In the genomic region with DNA sequence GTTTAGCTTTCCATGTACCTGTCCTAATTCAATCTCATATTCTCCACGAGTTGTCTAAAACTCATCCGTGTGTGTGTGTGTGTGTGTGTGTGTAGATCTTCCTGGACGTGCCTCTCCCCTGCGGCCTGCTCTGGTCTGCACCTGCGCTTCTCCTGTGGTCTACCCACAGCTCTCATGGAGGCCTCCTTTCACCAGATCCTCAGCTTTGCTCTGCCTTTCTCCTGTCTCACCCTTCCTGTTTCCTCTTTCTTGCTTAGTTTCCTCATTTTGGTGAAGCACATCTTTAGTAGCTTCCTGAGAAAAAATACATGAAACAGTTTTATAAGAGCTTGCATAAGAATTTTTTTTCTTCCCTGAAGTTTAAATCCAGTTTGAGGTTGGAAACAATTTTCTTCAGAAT, we compare ENCODE assay signal across 8 cellular contexts. TPM values are rescaled to one million over a fixed set of nuclear protein-coding genes. Genes with fewer than 3 reads are reported as not detected.
A peak's percentile ranks its signal among the peaks of the same experiment; 100 is the strongest.
DNase-seq lines count a peak whose midpoint lies in the region; ATAC-seq and TF ChIP-seq lines count a peak whose summit lies in the region.

No MANE protein-coding gene starts in this region.

- H3K27me3 Mint-ChIP-seq in IgD-negative memory B cell: no peaks in the 10 kb centered on the region
- H3K27me3 Mint-ChIP-seq in activated CD4-positive, alpha-beta memory T cell treated with anti-CD3 and anti-CD28 coated beads, Interleukin-2, amount 10 ng/mL, durations not matched to agents 7 days and 5 days: no peaks in the 10 kb centered on the region

- H3K36me3 Mint-ChIP-seq in IgD-negative memory B cell: peaks cover 4% of the 10 kb centered on the region
- H3K36me3 Mint-ChIP-seq in activated CD4-positive, alpha-beta memory T cell treated with anti-CD3 and anti-CD28 coated beads, Interleukin-2, amount 10 ng/mL, durations not matched to agents 7 days and 5 days (ENCODE audit: low read depth): peaks cover 18% of the 10 kb centered on the region

- DNase-seq in activated CD4-positive, alpha-beta memory T cell treated with anti-CD3 and anti-CD28 coated beads, Interleukin-2, amount 10 ng/mL, durations not matched to agents 7 days and 5 days: peak; percentile 58
- no peak for DNase-seq in NCI-H526 treated with DMSO at 0.1 percent for 48 hours (lab: John Stamatoyannopoulos, UW)
- DNase-seq in HEK293T (ENCODE audit: extremely low spot score): no peak
- no peak for DNase-seq in cerebellum (ENCODE audit: low spot score)
- no peak for DNase-seq in islet precursor cell

- H3K4me1 Mint-ChIP-seq in IgD-negative memory B cell: peaks cover 16 to 18% (median 17%) of the 10 kb centered on the region in 3 donors
- peaks cover 20% of the 10 kb centered on the region for H3K4me1 Mint-ChIP-seq in activated CD4-positive, alpha-beta memory T cell treated with anti-CD3 and anti-CD28 coated beads, Interleukin-2, amount 10 ng/mL, durations not matched to agents 7 days and 5 days

- CTCF ChIA-PET in activated CD4-positive, alpha-beta memory T cell treated with anti-CD3 and anti-CD28 coated beads, Interleukin-2, amount 10 ng/mL, durations not matched to agents 7 days and 5 days (lab: Charles Lee): interaction anchor here (1.6 kb wide), 1 partner anchor 26 kb away, joined by 4 read pairs; no protein-coding TSS in a partner anchor
- CTCF ChIA-PET in HEK293T (lab: Yijun Ruan, JAX): interaction anchor here (0.6 kb wide), 3 partner anchors 15 to 19 kb away, joined by 3 read pairs; no protein-coding TSS in a partner anchor

- POLR2A ChIA-PET in activated CD4-positive, alpha-beta memory T cell treated with anti-CD3 and anti-CD28 coated beads, Interleukin-2, amount 10 ng/mL, durations not matched to agents 7 days and 5 days (lab: Charles Lee): interaction anchor here (3.0 kb wide), 1 partner anchor 19 kb away, joined by 33 read pairs; the partner anchor contains the start of genes MKKS and SLX4IP
- POLR2A ChIA-PET in HEK293T (lab: Yijun Ruan, JAX): interaction anchor here (2.1 kb wide), 1 partner anchor 19 kb away, joined by 8 read pairs; the partner anchor contains the start of genes MKKS and SLX4IP

- peak; percentile 88 for ATAC-seq in GM18498 (IDR thresholded peaks at IDR 0.05; ENCODE audit: unreplicated experiment)
- ATAC-seq in GM21515 (IDR thresholded peaks at IDR 0.05; ENCODE audit: unreplicated experiment): peak; percentile 95

- peaks cover 0 to 8% (median 2%) of the 10 kb centered on the region in 3 donors for H3K9me3 Mint-ChIP-seq in IgD-negative memory B cell
- H3K9me3 Mint-ChIP-seq in activated CD4-positive, alpha-beta memory T cell treated with anti-CD3 and anti-CD28 coated beads, Interleukin-2, amount 10 ng/mL, durations not matched to agents 7 days and 5 days: peaks cover 4% of the 10 kb centered on the region

- H3K4me3 Mint-ChIP-seq in IgD-negative memory B cell: peak overlapping the region in 2 of 4 donors; percentile 40 to 79
- H3K4me3 Mint-ChIP-seq in activated CD4-positive, alpha-beta memory T cell treated with anti-CD3 and anti-CD28 coated beads, Interleukin-2, amount 10 ng/mL, durations not matched to agents 7 days and 5 days: peak overlapping the region; percentile 19

- H3K27ac Mint-ChIP-seq in IgD-negative memory B cell: peak overlapping the region in 2 of 3 donors; percentile 87 to 88
- H3K27ac Mint-ChIP-seq in activated CD4-positive, alpha-beta memory T cell treated with anti-CD3 and anti-CD28 coated beads, Interleukin-2, amount 10 ng/mL, durations not matched to agents 7 days and 5 days: peak overlapping the region; percentile 48

TF ChIP-seq in HEK293T, 16 proteins besides CTCF, POLR2A, EP300 and RAD21:
- no peak for TF ChIP-seq SP1 (IDR thresholded peaks at IDR 0.05)
- no peak for TF ChIP-seq ELF4 (IDR thresholded peaks at IDR 0.05)
- no peak for TF ChIP-seq LEF1 (IDR thresholded peaks at IDR 0.05; ENCODE audit: borderline replicate concordance)
- TF ChIP-seq FOXA1 (IDR thresholded peaks at IDR 0.05): no peak
- TF ChIP-seq L3MBTL2 (conservative IDR thresholded peaks at IDR 0.05): no peak
- TF ChIP-seq ARNT (IDR thresholded peaks at IDR 0.05): no peak
- no peak for TF ChIP-seq CTBP1 (IDR thresholded peaks at IDR 0.05; ENCODE audit: borderline replicate concordance)
TF ChIP-seq in HEK293T: peak in this region for 0.

RNA-seq across cellular contexts. Expression of gene SLX4IP, which starts 18.1 kb away (rescaled TPM):
- polyA plus RNA-seq in IgD-negative memory B cell: 2.0 TPM
- total RNA-seq in activated CD4-positive, alpha-beta memory T cell treated with anti-CD3 and anti-CD28 coated beads, Interleukin-2, amount 10 ng/mL, durations not matched to agents 7 days and 5 days: 1 to 10 TPM; 6.2 TPM
- total RNA-seq in cerebellum: 11.4 TPM

RNA-seq across cellular contexts. Expression of gene MKKS, which starts 19.2 kb away (rescaled TPM):
- polyA plus RNA-seq in IgD-negative memory B cell: 30.4 TPM
- 1 to 10 TPM; 7.1 to 8.2 TPM for total RNA-seq in activated CD4-positive, alpha-beta memory T cell treated with anti-CD3 and anti-CD28 coated beads, Interleukin-2, amount 10 ng/mL, durations not matched to agents 7 days and 5 days
- 21.5 TPM for total RNA-seq in cerebellum
